Comparison of ENCODE assay signal across 22 cellular contexts in the genomic region with DNA sequence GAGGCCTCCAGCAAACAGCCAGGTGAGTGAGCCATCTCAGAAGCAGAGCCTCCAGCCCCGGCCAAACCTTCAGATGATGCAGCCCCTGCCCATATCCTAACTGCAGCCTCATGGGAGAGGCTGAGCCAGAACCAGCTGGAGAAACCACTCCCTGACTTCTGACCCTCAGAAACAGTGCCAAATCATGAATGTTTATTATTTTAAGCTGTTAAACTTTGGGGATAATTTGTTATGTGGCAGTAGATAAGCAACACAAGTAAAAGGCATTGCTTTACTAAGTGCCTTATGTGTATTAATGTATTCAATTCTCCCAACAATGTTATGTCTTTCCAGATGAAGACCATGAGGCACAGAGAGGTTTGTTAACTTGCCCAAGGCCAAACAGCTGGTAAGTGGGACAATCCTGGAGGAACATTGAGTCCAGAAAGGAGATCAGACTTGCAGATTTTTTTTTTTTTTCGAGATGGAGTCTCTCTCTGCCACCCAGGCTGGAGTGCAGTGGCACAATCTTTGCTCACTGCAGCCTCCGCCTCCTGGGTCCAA.
"Had no signal": no experiment of that assay in that cellular context is flagged by ENCODE, and none has a peak within 500 bp of the region (broad histone marks: within the 10 kb centered on the region; RNA-seq: fewer than 3 reads in every experiment).

No MANE protein-coding gene starts in this region.

- H3K4me3 Mint-ChIP-seq: activated CD4-positive, alpha-beta T cell treated with anti-CD3 and anti-CD28 coated beads, Interleukin-2, amount 10 ng/mL, durations not matched to agents 24 days and 14 days; activated naive CD8-positive, alpha-beta T cell; activated T-helper 1 cell treated with anti-CD3 and anti-CD28 coated beads, Interleukin-12 subunit alpha, Interleukin-12 subunit beta, Interleukin-2, Interleukin-4 antibody, amounts not matched to agents 30 ng/mL and 10 ng/mL and 1 ng/mL, durations not matched to agents 14 hours and 24 hours and 36 hours; brain; naive thymus-derived CD8-positive, alpha-beta T cell had no signal

- FAIRE-seq: colon, islet of Langerhans, urothelium cell line had no signal

- H3K9me3 ChIP-seq: lower lobe of right lung, tibial artery had no signal

- H3K27ac Mint-ChIP-seq: activated naive CD8-positive, alpha-beta T cell; activated T-helper 1 cell treated with anti-CD3 and anti-CD28 coated beads, Interleukin-12 subunit alpha, Interleukin-12 subunit beta, Interleukin-2, Interleukin-4 antibody, amounts not matched to agents 30 ng/mL and 10 ng/mL and 1 ng/mL, durations not matched to agents 14 hours and 24 hours and 36 hours; brain had no signal

- H3K27me3 ChIP-seq: dorsolateral prefrontal cortex, tibial artery had no signal

- H3K36me3 ChIP-seq: lower lobe of right lung, tibial artery had no signal

- H3K27me3 Mint-ChIP-seq: activated CD4-positive, alpha-beta T cell treated with anti-CD3 and anti-CD28 coated beads, Interleukin-2, amount 10 ng/mL, durations not matched to agents 24 days and 14 days; activated naive CD8-positive, alpha-beta T cell; brain; naive thymus-derived CD8-positive, alpha-beta T cell had no signal

- DNase-seq: activated CD4-positive, alpha-beta T cell treated with anti-CD3 and anti-CD28 coated beads, Interleukin-2, amount 10 ng/mL, durations not matched to agents 24 days and 14 days; activated CD4-positive, CD25-positive, alpha-beta regulatory T cell; amygdala; caudate nucleus; dorsolateral prefrontal cortex; left cardiac atrium; lower lobe of right lung; naive thymus-derived CD8-positive, alpha-beta T cell; posterior cingulate gyrus; retina; stimulated activated naive CD8-positive, alpha-beta T cell treated with anti-CD3 and anti-CD28 coated beads, Interleukin-15, Interleukin-2, amounts not matched to agents 100 U/mL and 50 U/mL, for 24 hours; substantia nigra; T1000; tibial artery had no signal

- ATAC-seq: left cardiac atrium; lower lobe of right lung; naive thymus-derived CD8-positive, alpha-beta T cell; stimulated activated naive CD8-positive, alpha-beta T cell treated with anti-CD3 and anti-CD28 coated beads, Interleukin-15, Interleukin-2, amounts not matched to agents 100 U/mL and 50 U/mL, for 24 hours had no signal

- H3K36me3 Mint-ChIP-seq: activated naive CD8-positive, alpha-beta T cell; brain; naive thymus-derived CD8-positive, alpha-beta T cell had no signal

- H3K9me3 Mint-ChIP-seq: activated CD4-positive, alpha-beta T cell treated with anti-CD3 and anti-CD28 coated beads, Interleukin-2, amount 10 ng/mL, durations not matched to agents 24 days and 14 days; activated T-helper 1 cell treated with anti-CD3 and anti-CD28 coated beads, Interleukin-12 subunit alpha, Interleukin-12 subunit beta, Interleukin-2, Interleukin-4 antibody, amounts not matched to agents 30 ng/mL and 10 ng/mL and 1 ng/mL, durations not matched to agents 14 hours and 24 hours and 36 hours; brain; naive thymus-derived CD8-positive, alpha-beta T cell had no signal

- H3K4me3 ChIP-seq: dorsolateral prefrontal cortex, lower lobe of right lung, SK-N-MC, tibial artery had no signal

- H3K4me1 ChIP-seq: lower lobe of right lung had no signal

- H3K27ac ChIP-seq: dorsolateral prefrontal cortex, epithelial cell of prostate, lower lobe of right lung, SK-N-MC, tibial artery had no signal
